In genomic region chr12:41605528-41606295, GRCh38 we compare ENCODE assay signal across 11 cellular contexts.
DNase-seq lines count a peak whose midpoint lies in the region; ATAC-seq and TF ChIP-seq lines count a peak whose summit lies in the region.
"Had no signal": no experiment of that assay in that cellular context is flagged by ENCODE, and none has a peak within 500 bp of the region (broad histone marks: within the 10 kb centered on the region; RNA-seq: fewer than 3 reads in every experiment).

No MANE protein-coding gene starts in this region.

- no peak overlapping the region for H3T11ph ChIP-seq in H9 (ENCODE audit: low read length)

- no peak overlapping the region for H3K4me3 Mint-ChIP-seq in H9
- no peak overlapping the region for H3K4me3 Mint-ChIP-seq in activated CD8-positive, alpha-beta T cell treated with anti-CD3 and anti-CD28 coated beads for 36 hours
- no peak overlapping the region for H3K4me3 Mint-ChIP-seq in activated T-cell treated with anti-CD3 and anti-CD28 coated beads, Interleukin-2, amount 50 U/mL, for 24 hours

- H2AK5ac ChIP-seq in H9 (ENCODE audit: insufficient read length, low read length): no peak overlapping the region

- H3K27ac Mint-ChIP-seq in H9: no peak overlapping the region
- H3K27ac Mint-ChIP-seq in activated CD8-positive, alpha-beta T cell treated with anti-CD3 and anti-CD28 coated beads for 36 hours: no peak overlapping the region
- H3K27ac Mint-ChIP-seq in activated T-cell treated with anti-CD3 and anti-CD28 coated beads, Interleukin-2, amount 50 U/mL, for 24 hours: no peak overlapping the region

- H2AFZ ChIP-seq in H9 (ENCODE audit: low read length): no peak overlapping the region

- peaks cover 6 to 15% (median 10%) of the 10 kb centered on the region in 3 experiments for H3K36me3 Mint-ChIP-seq in H9 (ENCODE audit: insufficient read depth in 1 of 3, low read depth in 3 of 3)
- no peaks in the 10 kb centered on the region for H3K36me3 Mint-ChIP-seq in activated CD8-positive, alpha-beta T cell treated with anti-CD3 and anti-CD28 coated beads for 36 hours (ENCODE audit: low read depth)
- H3K36me3 Mint-ChIP-seq in activated T-cell treated with anti-CD3 and anti-CD28 coated beads, Interleukin-2, amount 50 U/mL, for 24 hours (ENCODE audit: low read depth): no peaks in the 10 kb centered on the region

- H3K4me2 ChIP-seq in H9 (ENCODE audit: insufficient read depth, insufficient read length, low read length): no peak overlapping the region

- CTCF ChIA-PET in activated CD8-positive, alpha-beta T cell treated with anti-CD3 and anti-CD28 coated beads for 36 hours (lab: Charles Lee): no interaction called here

- no peaks in the 10 kb centered on the region for H3K23me2 ChIP-seq in H9 (ENCODE audit: insufficient read length, low read depth, low read length, poor library complexity, severe bottlenecking)

- H3K18ac ChIP-seq in H9 (ENCODE audit: insufficient read length, low read depth, low read length): peak overlapping the region; percentile 1

- no peaks in the 10 kb centered on the region for H3K4me1 Mint-ChIP-seq in H9
- H3K4me1 Mint-ChIP-seq in activated CD8-positive, alpha-beta T cell treated with anti-CD3 and anti-CD28 coated beads for 36 hours (ENCODE audit: low read depth): no peaks in the 10 kb centered on the region
- no peaks in the 10 kb centered on the region for H3K4me1 Mint-ChIP-seq in activated T-cell treated with anti-CD3 and anti-CD28 coated beads, Interleukin-2, amount 50 U/mL, for 24 hours (ENCODE audit: low read depth)

- no peak overlapping the region for H2BK15ac ChIP-seq in H9 (ENCODE audit: low read depth, low read length)

- H2BK5ac ChIP-seq in H9 (ENCODE audit: insufficient read length, low read length): no peak overlapping the region

- no peak overlapping the region for H3K4me3 ChIP-seq in GM06990 (replicated peaks; ENCODE audit: low read depth, low read length)
- H3K4me3 ChIP-seq: ovary had no signal

- no peaks in the 10 kb centered on the region for H3K9me3 ChIP-seq in H9 (ENCODE audit: control insufficient read depth, low read depth, low read length)
- H3K9me3 ChIP-seq: ovary had no signal

- peaks cover 10% of the 10 kb centered on the region; the same call in 1 of the 2 replicates for H3K4me1 ChIP-seq in H9 (ENCODE audit: insufficient read depth, low read length)

- H3K56ac ChIP-seq in H9 (ENCODE audit: insufficient read length, low read depth, low read length): peak overlapping the region; percentile 22

- TF ChIP-seq CTCF in GM06990 (IDR thresholded peaks at IDR 0.05; ENCODE audit: insufficient read depth, low read length, poor library complexity, severe bottlenecking) (no peak), H9 (conservative IDR thresholded peaks at IDR 0.05) (no peak)
- TF ChIP-seq CTCF in activated CD8-positive, alpha-beta T cell treated with anti-CD3 and anti-CD28 coated beads for 36 hours (IDR thresholded peaks at IDR 0.05): no peak

- WGBS in H9 (ENCODE audit: extremely low coverage, insufficient read length, low lambda C conversion rate): 100% methylated on average over 1 of the region's 16 CpGs

- intact Hi-C loops in activated CD8-positive, alpha-beta T cell treated with anti-CD3 and anti-CD28 coated beads for 36 hours (cut with micrococcal nuclease): no loop called here

- H3K23ac ChIP-seq in H9 (ENCODE audit: insufficient read length, low read depth, low read length): no peak overlapping the region

- H3K79me1 ChIP-seq in H9 (ENCODE audit: insufficient read depth, low read depth, low read length, poor library complexity, severe bottlenecking): no peaks in the 10 kb centered on the region

- no peak overlapping the region for H4K91ac ChIP-seq in H9 (ENCODE audit: insufficient read length, low read depth, low read length)

- H2BK20ac ChIP-seq in H9 (ENCODE audit: low read depth, low read length, poor library complexity, severe bottlenecking): no peak overlapping the region

- no peak overlapping the region for H3K27ac ChIP-seq in H9 (ENCODE audit: insufficient read length, low read depth, low read length)
- H3K27ac ChIP-seq: ovary had no signal

- no peaks in the 10 kb centered on the region for H3K27me3 ChIP-seq in GM06990 (replicated peaks; ENCODE audit: control insufficient read depth, insufficient read depth, low read length)
- H3K27me3 ChIP-seq in H9 (ENCODE audit: insufficient read depth, low read length): no peaks in the 10 kb centered on the region
- H3K27me3 ChIP-seq: ovary had no signal

- H3K9me3 Mint-ChIP-seq in H9: peaks cover 14 to 15% of the 10 kb centered on the region in 2 experiments
- H3K9me3 Mint-ChIP-seq in activated CD8-positive, alpha-beta T cell treated with anti-CD3 and anti-CD28 coated beads for 36 hours: no peaks in the 10 kb centered on the region
- no peaks in the 10 kb centered on the region for H3K9me3 Mint-ChIP-seq in activated T-cell treated with anti-CD3 and anti-CD28 coated beads, Interleukin-2, amount 50 U/mL, for 24 hours

- H4K20me1 ChIP-seq in H9 (ENCODE audit: control insufficient read depth, insufficient read depth, insufficient read length): no peaks in the 10 kb centered on the region

- H3K4ac ChIP-seq in H9 (ENCODE audit: low read depth, low read length): no peak overlapping the region

- H3K14ac ChIP-seq in H9 (ENCODE audit: insufficient read depth, low read length): no peak overlapping the region; the same call in 1 of the 2 replicates

- no peak overlapping the region for H3K9ac ChIP-seq in H9 (ENCODE audit: extremely low read depth, insufficient read length, low read length)

- POLR2A ChIA-PET in activated CD8-positive, alpha-beta T cell treated with anti-CD3 and anti-CD28 coated beads for 36 hours (lab: Charles Lee): no interaction called here

- no peak for ATAC-seq in activated CD8-positive, alpha-beta T cell treated with anti-CD3 and anti-CD28 coated beads for 36 hours

- no peak overlapping the region for H4K5ac ChIP-seq in H9 (ENCODE audit: insufficient read length, low read depth, low read length)

- H4K8ac ChIP-seq in H9 (replicated peaks; ENCODE audit: insufficient read length, low read depth, low read length): no peak overlapping the region

- no peaks in the 10 kb centered on the region for H3K36me3 ChIP-seq in GM06990 (ENCODE audit: control insufficient read depth, insufficient read depth, low read length)
- H3K36me3 ChIP-seq: ovary had no signal

- no peak overlapping the region for H2BK12ac ChIP-seq in H9 (ENCODE audit: insufficient read length, low read depth, low read length)

- H3K27me3 Mint-ChIP-seq in H9 (ENCODE audit: low read depth): no peaks in the 10 kb centered on the region; the same call in 1 of the 2 replicates
- no peaks in the 10 kb centered on the region for H3K27me3 Mint-ChIP-seq in activated CD8-positive, alpha-beta T cell treated with anti-CD3 and anti-CD28 coated beads for 36 hours
- no peaks in the 10 kb centered on the region for H3K27me3 Mint-ChIP-seq in activated T-cell treated with anti-CD3 and anti-CD28 coated beads, Interleukin-2, amount 50 U/mL, for 24 hours

- no peaks in the 10 kb centered on the region for H3K79me2 ChIP-seq in H9 (ENCODE audit: insufficient read depth, low read length)

- H2BK120ac ChIP-seq in H9 (ENCODE audit: low read depth, low read length, poor library complexity, severe bottlenecking): no peak overlapping the region

- DNase-seq in GM06990 (ENCODE audit: extremely low read depth, insufficient read length) (peak; percentile 3), H9 (no peak), NOMO-1 treated with dmso at 0.1 percent for 144 hours (lab: John Stamatoyannopoulos, UW; ENCODE audit: unreplicated experiment) (peak; percentile 83), left kidney (ENCODE audit: low read depth, low spot score) (peak; percentile 43), NCI-H2171 (lab: John Stamatoyannopoulos, UW) (no peak), COR-L47 (lab: John Stamatoyannopoulos, UW) (no peak)
- DNase-seq in activated CD8-positive, alpha-beta T cell treated with anti-CD3 and anti-CD28 coated beads for 36 hours: no peak
- no peak for DNase-seq in activated T-cell treated with anti-CD3 and anti-CD28 coated beads, Interleukin-2, amount 50 U/mL, for 24 hours
- DNase-seq: activated CD4-positive, CD25-positive, alpha-beta regulatory T cell treated with anti-CD3 and anti-CD28 coated beads, Interleukin-2, amount 50 U/mL, for 72 hours; NCI-H1092 treated with DMSO at 0.1 percent for 48 hours; ovary had no signal

Comparison
In these comparisons a context has a peak if more than half of its experiments do, and no peak if none do; other contexts are left out.
1. DNase-seq: peak in GM06990 (single experiment), NOMO-1 treated with dmso at 0.1 percent for 144 hours (single experiment) and left kidney (single experiment); none in H9 (single experiment), activated CD8-positive, alpha-beta T cell treated with anti-CD3 and anti-CD28 coated beads for 36 hours (single experiment), activated T-cell treated with anti-CD3 and anti-CD28 coated beads, Interleukin-2, amount 50 U/mL, for 24 hours (single experiment), NCI-H2171 (single experiment) and COR-L47 (single experiment).